ENCODE assay signal across 10 cellular contexts in genomic region chr12:120820885-120821510, GRCh38.
DNase-seq lines count a peak whose midpoint lies in the region; ATAC-seq and TF ChIP-seq lines count a peak whose summit lies in the region.
"Had no signal": no experiment of that assay in that cellular context is flagged by ENCODE, and none has a peak within 500 bp of the region (broad histone marks: within the 10 kb centered on the region; RNA-seq: fewer than 3 reads in every experiment).

No MANE protein-coding gene starts in this region.

- peak overlapping the region; percentile 25 for H3K27ac ChIP-seq in neutrophil

- intact Hi-C loops in activated T-helper 1 cell treated with anti-CD3 and anti-CD28 coated beads, Interleukin-12 subunit alpha, Interleukin-12 subunit beta, Interleukin-2, Interleukin-4 antibody, amounts not matched to agents 30 ng/mL and 10 ng/mL and 1 ng/mL, durations not matched to agents 14 hours and 24 hours and 36 hours (cut with micrococcal nuclease) = loop anchor here (1.0 to 2.0 kb wide), 2 partner anchors 24 to 38 kb away; no protein-coding TSS in a partner anchor

- no peaks in the 10 kb centered on the region for H3K27me3 ChIP-seq in neutrophil

- peaks cover 30% of the 10 kb centered on the region for H3K4me1 Mint-ChIP-seq in activated T-helper 1 cell treated with anti-CD3 and anti-CD28 coated beads, Interleukin-12 subunit alpha, Interleukin-12 subunit beta, Interleukin-2, Interleukin-4 antibody, amounts not matched to agents 30 ng/mL and 10 ng/mL and 1 ng/mL, durations not matched to agents 14 hours and 24 hours and 36 hours (ENCODE audit: low read depth)

- H3K36me3 Mint-ChIP-seq in activated T-helper 1 cell treated with anti-CD3 and anti-CD28 coated beads, Interleukin-12 subunit alpha, Interleukin-12 subunit beta, Interleukin-2, Interleukin-4 antibody, amounts not matched to agents 30 ng/mL and 10 ng/mL and 1 ng/mL, durations not matched to agents 14 hours and 24 hours and 36 hours (ENCODE audit: low read depth) = no peaks in the 10 kb centered on the region

- ATAC-seq in stimulated activated naive CD8-positive, alpha-beta T cell treated with anti-CD3 and anti-CD28 coated beads, Interleukin-15, Interleukin-2, amounts not matched to agents 100 U/mL and 50 U/mL, for 24 hours = peak; percentile 95
- no peak for ATAC-seq in HG03354 (IDR thresholded peaks at IDR 0.05; ENCODE audit: poor library complexity, severe bottlenecking, unreplicated experiment)

- no peak for TF ChIP-seq CTCF in neutrophil (IDR thresholded peaks at IDR 0.05)

- no peaks in the 10 kb centered on the region for H3K27me3 Mint-ChIP-seq in activated T-helper 1 cell treated with anti-CD3 and anti-CD28 coated beads, Interleukin-12 subunit alpha, Interleukin-12 subunit beta, Interleukin-2, Interleukin-4 antibody, amounts not matched to agents 30 ng/mL and 10 ng/mL and 1 ng/mL, durations not matched to agents 14 hours and 24 hours and 36 hours (ENCODE audit: insufficient read depth)

- H3K9me3 Mint-ChIP-seq in activated T-helper 1 cell treated with anti-CD3 and anti-CD28 coated beads, Interleukin-12 subunit alpha, Interleukin-12 subunit beta, Interleukin-2, Interleukin-4 antibody, amounts not matched to agents 30 ng/mL and 10 ng/mL and 1 ng/mL, durations not matched to agents 14 hours and 24 hours and 36 hours = no peaks in the 10 kb centered on the region

- peak; percentile 79 for DNase-seq in activated effector memory CD4-positive, alpha-beta T cell treated with anti-CD3 and anti-CD28 coated beads, Interleukin-2, amount 50 U/mL, for 16 hours
- no peak for DNase-seq in activated effector memory CD4-positive, alpha-beta T cell treated with Interleukin-2 at 50 U/mL for 16 hours
- peak; percentile 7 for DNase-seq in activated T-helper 1 cell treated with anti-CD3 and anti-CD28 coated beads, Interleukin-12 subunit alpha, Interleukin-12 subunit beta, Interleukin-2, Interleukin-4 antibody, amounts not matched to agents 30 ng/mL and 10 ng/mL and 1 ng/mL, durations not matched to agents 14 hours and 24 hours and 36 hours (ENCODE audit: low spot score)
- DNase-seq in stimulated activated naive CD8-positive, alpha-beta T cell treated with anti-CD3 and anti-CD28 coated beads, Interleukin-15, Interleukin-2, amounts not matched to agents 100 U/mL and 50 U/mL, for 24 hours = peak; percentile 57
- DNase-seq in SKM-1 treated with dmso at 0.1 percent for 144 hours (lab: John Stamatoyannopoulos, UW; ENCODE audit: unreplicated experiment) = no peak
- no peak for DNase-seq in NCI-H1092 treated with DMSO at 0.1 percent for 48 hours (lab: John Stamatoyannopoulos, UW)
- DNase-seq: activated CD4-positive, CD25-positive, alpha-beta regulatory T cell treated with anti-CD3 and anti-CD28 coated beads, Interleukin-2, amount 50 U/mL, for 72 hours; NCI-H1417 had no signal

- H3K36me3 ChIP-seq in neutrophil = no peaks in the 10 kb centered on the region

- peaks cover 25 to 38% of the 10 kb centered on the region in 2 experiments for H3K4me1 ChIP-seq in neutrophil (ENCODE audit: control insufficient read depth in 1 of 2, insufficient read depth in 1 of 2, low read depth in 1 of 2, low read length in 1 of 2)

- no peak overlapping the region for H3K4me3 Mint-ChIP-seq in activated T-helper 1 cell treated with anti-CD3 and anti-CD28 coated beads, Interleukin-12 subunit alpha, Interleukin-12 subunit beta, Interleukin-2, Interleukin-4 antibody, amounts not matched to agents 30 ng/mL and 10 ng/mL and 1 ng/mL, durations not matched to agents 14 hours and 24 hours and 36 hours

- peak overlapping the region; percentile 79 for H3K27ac Mint-ChIP-seq in activated T-helper 1 cell treated with anti-CD3 and anti-CD28 coated beads, Interleukin-12 subunit alpha, Interleukin-12 subunit beta, Interleukin-2, Interleukin-4 antibody, amounts not matched to agents 30 ng/mL and 10 ng/mL and 1 ng/mL, durations not matched to agents 14 hours and 24 hours and 36 hours

- H3K4me3 ChIP-seq in neutrophil (ENCODE audit: low read depth in 1 of 2, low read length in 1 of 2) = no peak overlapping the region

- no peaks in the 10 kb centered on the region for H3K9me3 ChIP-seq in neutrophil

Comparison
In these comparisons a context has a peak if more than half of its experiments do, and no peak if none do; other contexts are left out.
1. DNase-seq: peak in activated effector memory CD4-positive, alpha-beta T cell treated with anti-CD3 and anti-CD28 coated beads, Interleukin-2, amount 50 U/mL, for 16 hours (single experiment), activated T-helper 1 cell treated with anti-CD3 and anti-CD28 coated beads, Interleukin-12 subunit alpha, Interleukin-12 subunit beta, Interleukin-2, Interleukin-4 antibody, amounts not matched to agents 30 ng/mL and 10 ng/mL and 1 ng/mL, durations not matched to agents 14 hours and 24 hours and 36 hours (single experiment) and stimulated activated naive CD8-positive, alpha-beta T cell treated with anti-CD3 and anti-CD28 coated beads, Interleukin-15, Interleukin-2, amounts not matched to agents 100 U/mL and 50 U/mL, for 24 hours (single experiment); none in activated effector memory CD4-positive, alpha-beta T cell treated with Interleukin-2 at 50 U/mL for 16 hours (single experiment), SKM-1 treated with dmso at 0.1 percent for 144 hours (single experiment) and NCI-H1092 treated with DMSO at 0.1 percent for 48 hours (single experiment).